8 cellular contexts compared by ENCODE assay signal in the genomic region with DNA sequence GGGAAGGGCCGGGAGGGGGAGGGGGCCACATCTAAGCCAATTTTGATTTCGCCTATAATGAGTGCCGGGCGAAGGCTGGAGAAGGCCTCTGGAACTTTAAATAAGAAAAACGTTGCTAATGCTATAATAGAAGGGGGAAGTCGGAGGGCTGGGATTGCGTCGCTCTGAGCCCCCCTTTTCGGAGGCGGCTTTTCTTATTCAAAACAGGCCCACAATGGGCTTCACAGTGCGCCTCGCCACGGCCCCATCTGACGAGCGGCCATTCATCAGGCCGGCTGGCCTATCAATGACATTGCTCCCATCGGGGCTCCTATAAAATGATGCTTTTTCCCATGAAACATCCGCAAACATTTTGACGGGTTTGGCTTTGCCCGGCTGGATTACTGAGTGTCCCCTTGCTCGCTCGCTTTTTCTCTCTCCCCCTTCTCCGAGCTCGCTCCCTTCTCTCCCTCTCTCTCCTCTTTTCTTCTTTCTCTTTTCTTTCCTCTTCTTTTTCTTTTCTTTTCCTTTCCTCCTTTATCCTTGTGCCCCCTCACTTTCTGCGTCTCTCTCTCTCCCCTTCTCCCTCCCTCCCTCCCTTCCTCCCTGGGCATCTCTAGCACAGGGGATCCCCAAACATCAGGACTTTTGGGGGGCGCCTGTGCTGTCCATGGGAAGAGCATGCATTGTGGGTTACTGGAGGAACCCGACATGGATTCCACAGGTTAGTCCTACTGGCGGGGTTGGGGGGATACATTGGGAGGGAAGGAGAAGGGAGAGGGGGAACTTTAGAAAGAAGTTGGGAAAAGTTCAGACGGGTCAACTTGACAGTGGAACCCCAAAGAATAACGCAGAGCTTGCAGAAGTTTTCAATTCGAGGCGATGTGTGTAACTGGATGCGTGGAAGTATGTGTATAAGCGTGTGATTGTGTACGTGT. TPM values are rescaled to one million over a fixed set of nuclear protein-coding genes. Genes with fewer than 3 reads are reported as not detected.
A peak's percentile ranks its signal among the peaks of the same experiment; 100 is the strongest.
DNase-seq lines count a peak whose midpoint lies in the region; FAIRE-seq and TF ChIP-seq lines count a peak whose summit lies in the region.

Gene RFX4, plus strand, starts transcription at position 344 of the 917 bp plus-strand sequence. Its CDS starts 317 bp downstream, at position 661.

- H3K4me3 ChIP-seq in SK-N-MC = peak within 1 kb of the TSS; percentile 72
- peak within 1 kb of the TSS; percentile 3 for H3K4me3 ChIP-seq in retinal pigment epithelial cell (ENCODE audit: low read length)
- H3K4me3 ChIP-seq in OCI-LY7 (ENCODE audit: low read depth, low read length, poor library complexity, severe bottlenecking) = no peak within 1 kb of the TSS

- H3K9me3 ChIP-seq in SK-N-MC (ENCODE audit: low read depth, low read length) (no peaks in the 10 kb centered on the region), OCI-LY7 (ENCODE audit: low read length) (no peaks in the 10 kb centered on the region)

- no peak within 1 kb of the TSS for H3K9ac ChIP-seq in SK-N-MC (ENCODE audit: insufficient read length)

- no peak within 1 kb of the TSS for H3K4me2 ChIP-seq in OCI-LY7 (ENCODE audit: low read length)

- POLR2A ChIA-PET in OCI-LY7 (lab: Charles Lee) = interaction anchor here (0.6 kb wide), 1 partner anchor 119 kb away, joined by 3 read pairs; no protein-coding TSS in a partner anchor

- CTCF ChIA-PET in OCI-LY7 (lab: Charles Lee; ENCODE audit: unreplicated experiment) = no interaction called here

- H2AFZ ChIP-seq in OCI-LY7 (ENCODE audit: low read length) = no peak within 1 kb of the TSS

- no peaks in the 10 kb centered on the region for H3K36me3 ChIP-seq in SK-N-MC (ENCODE audit: insufficient read depth, low read length)
- no peaks in the 10 kb centered on the region for H3K36me3 ChIP-seq in OCI-LY7 (ENCODE audit: insufficient read depth, low read length)

- in situ Hi-C loops in GM13977 (cut with MboI; ENCODE audit: low pct_unique_long_range_greater_than_20kb, low sequenced_read_pairs, unreplicated experiment) = no loop called here

- FAIRE-seq in frontal cortex (lab: Jason Lieb, UNC) = no peak

- no peaks in the 10 kb centered on the region for H3K79me2 ChIP-seq in OCI-LY7 (ENCODE audit: insufficient read depth, low read depth, low read length)

- TF ChIP-seq CTCF in GM10266 (IDR thresholded peaks at IDR 0.05; ENCODE audit: control insufficient read depth, insufficient read depth, low read depth, missing control alignments) = no peak
- TF ChIP-seq CTCF in retinal pigment epithelial cell (conservative IDR thresholded peaks at IDR 0.05; ENCODE audit: low read depth, low read length) = no peak
- TF ChIP-seq CTCF in OCI-LY7 (conservative IDR thresholded peaks at IDR 0.05; ENCODE audit: low read length) = no peak
- no peak for TF ChIP-seq CTCF in GM13977 (IDR thresholded peaks at IDR 0.05; ENCODE audit: extremely low read depth, insufficient read depth, missing control alignments)

- BruUV-seq in OCI-LY7 (replicated peaks; lab: Mats Ljungman, UMichigan) = no TSS peak

- H4K20me1 ChIP-seq in OCI-LY7 (ENCODE audit: insufficient read depth, low read length) = no peaks in the 10 kb centered on the region

- H3K27ac ChIP-seq in SK-N-MC (no peak within 1 kb of the TSS), OCI-LY7 (ENCODE audit: low read depth, low read length, poor library complexity, severe bottlenecking) (no peak within 1 kb of the TSS)

- no peaks in the 10 kb centered on the region for H3K4me1 ChIP-seq in OCI-LY7 (ENCODE audit: insufficient read depth, low read length, poor library complexity, severe bottlenecking)

- H3K9me2 ChIP-seq in OCI-LY7 (ENCODE audit: insufficient read depth, low read length) = no peaks in the 10 kb centered on the region

- peak; percentile 33 for DNase-seq in GM10266 (ENCODE audit: extremely low spot score)
- no peak for DNase-seq in SK-N-MC (ENCODE audit: low read depth, low spot score)
- peak; percentile 34 to 43 for DNase-seq in frontal cortex (ENCODE audit: low spot score in 2 of 2)
- no peak for DNase-seq in retinal pigment epithelial cell (ENCODE audit: low read depth)
- no peak for DNase-seq in DMS153 treated with DMSO at 0.1 percent for 48 hours (lab: John Stamatoyannopoulos, UW; ENCODE audit: unreplicated experiment)
- DNase-seq in OCI-LY7 (ENCODE audit: low spot score) = no peak
- no peak for DNase-seq in GM13977 (ENCODE audit: low spot score)
- no peak for DNase-seq in NCI-H1092 treated with DMSO at 0.1 percent for 48 hours (lab: John Stamatoyannopoulos, UW)

- intact Hi-C loops in OCI-LY7 (cut with micrococcal nuclease; ENCODE audit: unreplicated experiment) = no loop called here

RNA-seq across cellular contexts. Expression of gene RFX4, which starts in this region (rescaled TPM):
- 2.9 TPM for total RNA-seq in frontal cortex
- not detected in 2 replicates for total RNA-seq in OCI-LY7 (2014; rRNA removed; shearing (Covaris generic))
- total RNA-seq in OCI-LY7 (2022) = not detected in 2 replicates

Comparison
In these comparisons a context has a peak if more than half of its experiments do, and no peak if none do; other contexts are left out.
1. DNase-seq: peak in GM10266 (single experiment) and frontal cortex (2 of 2); none in SK-N-MC (single experiment), retinal pigment epithelial cell (single experiment), DMS153 treated with DMSO at 0.1 percent for 48 hours (single experiment), OCI-LY7 (single experiment), GM13977 (single experiment) and NCI-H1092 treated with DMSO at 0.1 percent for 48 hours (single experiment).